Comparison of ENCODE assay signal across 1 cellular context in genomic region chr4:139084425-139085093, GRCh38.
TF ChIP-seq lines count a peak whose summit lies in the region.

No MANE protein-coding gene starts in this region.

TF ChIP-seq in K562, 482 proteins besides CTCF, POLR2A, EP300 and RAD21 (continued from another document and continues in another):
- TF ChIP-seq, protein P1, sequence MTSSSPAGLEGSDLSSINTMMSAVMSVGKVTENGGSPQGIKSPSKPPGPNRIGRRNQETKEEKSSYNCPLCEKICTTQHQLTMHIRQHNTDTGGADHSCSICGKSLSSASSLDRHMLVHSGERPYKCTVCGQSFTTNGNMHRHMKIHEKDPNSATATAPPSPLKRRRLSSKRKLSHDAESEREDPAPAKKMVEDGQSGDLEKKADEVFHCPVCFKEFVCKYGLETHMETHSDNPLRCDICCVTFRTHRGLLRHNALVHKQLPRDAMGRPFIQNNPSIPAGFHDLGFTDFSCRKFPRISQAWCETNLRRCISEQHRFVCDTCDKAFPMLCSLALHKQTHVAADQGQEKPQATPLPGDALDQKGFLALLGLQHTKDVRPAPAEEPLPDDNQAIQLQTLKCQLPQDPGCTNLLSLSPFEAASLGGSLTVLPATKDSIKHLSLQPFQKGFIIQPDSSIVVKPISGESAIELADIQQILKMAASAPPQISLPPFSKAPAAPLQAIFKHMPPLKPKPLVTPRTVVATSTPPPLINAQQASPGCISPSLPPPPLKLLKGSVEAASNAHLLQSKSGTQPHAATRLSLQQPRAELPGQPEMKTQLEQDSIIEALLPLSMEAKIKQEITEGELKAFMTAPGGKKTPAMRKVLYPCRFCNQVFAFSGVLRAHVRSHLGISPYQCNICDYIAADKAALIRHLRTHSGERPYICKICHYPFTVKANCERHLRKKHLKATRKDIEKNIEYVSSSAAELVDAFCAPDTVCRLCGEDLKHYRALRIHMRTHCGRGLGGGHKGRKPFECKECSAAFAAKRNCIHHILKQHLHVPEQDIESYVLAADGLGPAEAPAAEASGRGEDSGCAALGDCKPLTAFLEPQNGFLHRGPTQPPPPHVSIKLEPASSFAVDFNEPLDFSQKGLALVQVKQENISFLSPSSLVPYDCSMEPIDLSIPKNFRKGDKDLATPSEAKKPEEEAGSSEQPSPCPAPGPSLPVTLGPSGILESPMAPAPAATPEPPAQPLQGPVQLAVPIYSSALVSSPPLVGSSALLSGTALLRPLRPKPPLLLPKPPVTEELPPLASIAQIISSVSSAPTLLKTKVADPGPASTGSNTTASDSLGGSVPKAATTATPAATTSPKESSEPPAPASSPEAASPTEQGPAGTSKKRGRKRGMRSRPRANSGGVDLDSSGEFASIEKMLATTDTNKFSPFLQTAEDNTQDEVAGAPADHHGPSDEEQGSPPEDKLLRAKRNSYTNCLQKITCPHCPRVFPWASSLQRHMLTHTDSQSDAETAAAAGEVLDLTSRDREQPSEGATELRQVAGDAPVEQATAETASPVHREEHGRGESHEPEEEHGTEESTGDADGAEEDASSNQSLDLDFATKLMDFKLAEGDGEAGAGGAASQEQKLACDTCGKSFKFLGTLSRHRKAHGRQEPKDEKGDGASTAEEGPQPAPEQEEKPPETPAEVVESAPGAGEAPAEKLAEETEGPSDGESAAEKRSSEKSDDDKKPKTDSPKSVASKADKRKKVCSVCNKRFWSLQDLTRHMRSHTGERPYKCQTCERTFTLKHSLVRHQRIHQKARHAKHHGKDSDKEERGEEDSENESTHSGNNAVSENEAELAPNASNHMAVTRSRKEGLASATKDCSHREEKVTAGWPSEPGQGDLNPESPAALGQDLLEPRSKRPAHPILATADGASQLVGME (CRISPR knock-in tag; IDR thresholded peaks at IDR 0.05), result no peak
- TF ChIP-seq ELF1 (tag; IDR thresholded peaks at IDR 0.05) (peak; percentile 81), BRCA1 (IDR thresholded peaks at IDR 0.05) (no peak), BRCA1 (CRISPR knock-in tag; IDR thresholded peaks at IDR 0.05) (no peak), SRSF3 (IDR thresholded peaks at IDR 0.05; ENCODE audit: insufficient read depth, low read length) (no peak), ZNF280A (IDR thresholded peaks at IDR 0.05; ENCODE audit: low read depth, partially characterized antibody) (no peak), PTTG1 (tag; IDR thresholded peaks at IDR 0.05; ENCODE audit: low read depth) (no peak), PHF8 (IDR thresholded peaks at IDR 0.05; ENCODE audit: borderline replicate concordance, low read length) (peak; percentile 16; the same call in 1 of the 2 replicates), ZNF146 (CRISPR knock-in tag; IDR thresholded peaks at IDR 0.05; ENCODE audit: unreplicated experiment) (no peak), LEF1 (IDR thresholded peaks at IDR 0.05) (no peak), SNIP1 (IDR thresholded peaks at IDR 0.05; ENCODE audit: low read depth) (no peak), NFIX (CRISPR knock-in tag; IDR thresholded peaks at IDR 0.05; ENCODE audit: low read depth) (no peak), CGGBP1 (CRISPR knock-in tag; IDR thresholded peaks at IDR 0.05) (no peak), HEY1 (CRISPR knock-in tag; IDR thresholded peaks at IDR 0.05; ENCODE audit: borderline replicate concordance) (no peak), NFYB (IDR thresholded peaks at IDR 0.05; ENCODE audit: extremely low read depth, insufficient read length) (no peak), FOXO4 (CRISPR knock-in tag; IDR thresholded peaks at IDR 0.05) (no peak), NEUROD1 (IDR thresholded peaks at IDR 0.05; ENCODE audit: borderline replicate concordance, low read depth, low read length, partially characterized antibody) (peak; percentile 6), SOX6 (IDR thresholded peaks at IDR 0.05) (no peak), MEF2D (tag; conservative IDR thresholded peaks at IDR 0.05; ENCODE audit: low read depth) (no peak), TCFL5 (CRISPR knock-in tag; conservative IDR thresholded peaks at IDR 0.05) (no peak), ZNF232 (CRISPR knock-in tag; IDR thresholded peaks at IDR 0.05) (no peak), GTF2A2 (tag; IDR thresholded peaks at IDR 0.05) (no peak), ZBTB5 (IDR thresholded peaks at IDR 0.05) (no peak), CBX8 (IDR thresholded peaks at IDR 0.05; ENCODE audit: borderline replicate concordance, extremely low read depth, low read depth, low read length, poor library complexity, severe bottlenecking) (no peak), ZNF780A (CRISPR knock-in tag; IDR thresholded peaks at IDR 0.05) (no peak), NFRKB (IDR thresholded peaks at IDR 0.05; ENCODE audit: low read depth) (no peak), STAG1 (CRISPR knock-in tag; IDR thresholded peaks at IDR 0.05; ENCODE audit: borderline replicate concordance) (no peak), GABPB1 (CRISPR knock-in tag; IDR thresholded peaks at IDR 0.05) (peak; percentile 6; the same call in 1 of the 2 replicates), MXI1 (IDR thresholded peaks at IDR 0.05; ENCODE audit: low read depth, low read length) (no peak), HDGF (IDR thresholded peaks at IDR 0.05) (no peak), ZNF121 (CRISPR knock-in tag; conservative IDR thresholded peaks at IDR 0.05) (no peak), ATF4 (CRISPR knock-in tag; IDR thresholded peaks at IDR 0.05) (no peak), NR2C2 (CRISPR knock-in tag; IDR thresholded peaks at IDR 0.05) (no peak), NR2C2 (tag; IDR thresholded peaks at IDR 0.05) (no peak)
- TF ChIP-seq, protein P2, sequence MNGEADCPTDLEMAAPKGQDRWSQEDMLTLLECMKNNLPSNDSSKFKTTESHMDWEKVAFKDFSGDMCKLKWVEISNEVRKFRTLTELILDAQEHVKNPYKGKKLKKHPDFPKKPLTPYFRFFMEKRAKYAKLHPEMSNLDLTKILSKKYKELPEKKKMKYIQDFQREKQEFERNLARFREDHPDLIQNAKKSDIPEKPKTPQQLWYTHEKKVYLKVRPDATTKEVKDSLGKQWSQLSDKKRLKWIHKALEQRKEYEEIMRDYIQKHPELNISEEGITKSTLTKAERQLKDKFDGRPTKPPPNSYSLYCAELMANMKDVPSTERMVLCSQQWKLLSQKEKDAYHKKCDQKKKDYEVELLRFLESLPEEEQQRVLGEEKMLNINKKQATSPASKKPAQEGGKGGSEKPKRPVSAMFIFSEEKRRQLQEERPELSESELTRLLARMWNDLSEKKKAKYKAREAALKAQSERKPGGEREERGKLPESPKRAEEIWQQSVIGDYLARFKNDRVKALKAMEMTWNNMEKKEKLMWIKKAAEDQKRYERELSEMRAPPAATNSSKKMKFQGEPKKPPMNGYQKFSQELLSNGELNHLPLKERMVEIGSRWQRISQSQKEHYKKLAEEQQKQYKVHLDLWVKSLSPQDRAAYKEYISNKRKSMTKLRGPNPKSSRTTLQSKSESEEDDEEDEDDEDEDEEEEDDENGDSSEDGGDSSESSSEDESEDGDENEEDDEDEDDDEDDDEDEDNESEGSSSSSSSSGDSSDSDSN (IDR thresholded peaks at IDR 0.05; ENCODE audit: borderline replicate concordance in 1 of 2, low read depth in 2 of 2, low read length in 2 of 2), result peak; percentile 90 to 94; a peak in 3 of 4 replicates
- TF ChIP-seq, protein P3, sequence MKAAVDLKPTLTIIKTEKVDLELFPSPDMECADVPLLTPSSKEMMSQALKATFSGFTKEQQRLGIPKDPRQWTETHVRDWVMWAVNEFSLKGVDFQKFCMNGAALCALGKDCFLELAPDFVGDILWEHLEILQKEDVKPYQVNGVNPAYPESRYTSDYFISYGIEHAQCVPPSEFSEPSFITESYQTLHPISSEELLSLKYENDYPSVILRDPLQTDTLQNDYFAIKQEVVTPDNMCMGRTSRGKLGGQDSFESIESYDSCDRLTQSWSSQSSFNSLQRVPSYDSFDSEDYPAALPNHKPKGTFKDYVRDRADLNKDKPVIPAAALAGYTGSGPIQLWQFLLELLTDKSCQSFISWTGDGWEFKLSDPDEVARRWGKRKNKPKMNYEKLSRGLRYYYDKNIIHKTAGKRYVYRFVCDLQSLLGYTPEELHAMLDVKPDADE (conservative IDR thresholded peaks at IDR 0.05; ENCODE audit: control insufficient read depth, low read depth, low read length), result 0 out of 2 replicates have a peak, but pooled peaks have one; percentile 10
- TF ChIP-seq, protein P4, sequence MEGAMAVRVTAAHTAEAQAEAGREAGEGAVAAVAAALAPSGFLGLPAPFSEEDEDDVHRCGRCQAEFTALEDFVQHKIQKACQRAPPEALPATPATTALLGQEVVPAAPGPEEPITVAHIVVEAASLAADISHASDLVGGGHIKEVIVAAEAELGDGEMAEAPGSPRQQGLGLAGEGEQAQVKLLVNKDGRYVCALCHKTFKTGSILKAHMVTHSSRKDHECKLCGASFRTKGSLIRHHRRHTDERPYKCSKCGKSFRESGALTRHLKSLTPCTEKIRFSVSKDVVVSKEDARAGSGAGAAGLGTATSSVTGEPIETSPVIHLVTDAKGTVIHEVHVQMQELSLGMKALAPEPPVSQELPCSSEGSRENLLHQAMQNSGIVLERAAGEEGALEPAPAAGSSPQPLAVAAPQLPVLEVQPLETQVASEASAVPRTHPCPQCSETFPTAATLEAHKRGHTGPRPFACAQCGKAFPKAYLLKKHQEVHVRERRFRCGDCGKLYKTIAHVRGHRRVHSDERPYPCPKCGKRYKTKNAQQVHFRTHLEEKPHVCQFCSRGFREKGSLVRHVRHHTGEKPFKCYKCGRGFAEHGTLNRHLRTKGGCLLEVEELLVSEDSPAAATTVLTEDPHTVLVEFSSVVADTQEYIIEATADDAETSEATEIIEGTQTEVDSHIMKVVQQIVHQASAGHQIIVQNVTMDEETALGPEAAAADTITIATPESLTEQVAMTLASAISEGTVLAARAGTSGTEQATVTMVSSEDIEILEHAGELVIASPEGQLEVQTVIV (CRISPR knock-in tag; IDR thresholded peaks at IDR 0.05; ENCODE audit: borderline replicate concordance), result no peak
- TF ChIP-seq, protein P5, sequence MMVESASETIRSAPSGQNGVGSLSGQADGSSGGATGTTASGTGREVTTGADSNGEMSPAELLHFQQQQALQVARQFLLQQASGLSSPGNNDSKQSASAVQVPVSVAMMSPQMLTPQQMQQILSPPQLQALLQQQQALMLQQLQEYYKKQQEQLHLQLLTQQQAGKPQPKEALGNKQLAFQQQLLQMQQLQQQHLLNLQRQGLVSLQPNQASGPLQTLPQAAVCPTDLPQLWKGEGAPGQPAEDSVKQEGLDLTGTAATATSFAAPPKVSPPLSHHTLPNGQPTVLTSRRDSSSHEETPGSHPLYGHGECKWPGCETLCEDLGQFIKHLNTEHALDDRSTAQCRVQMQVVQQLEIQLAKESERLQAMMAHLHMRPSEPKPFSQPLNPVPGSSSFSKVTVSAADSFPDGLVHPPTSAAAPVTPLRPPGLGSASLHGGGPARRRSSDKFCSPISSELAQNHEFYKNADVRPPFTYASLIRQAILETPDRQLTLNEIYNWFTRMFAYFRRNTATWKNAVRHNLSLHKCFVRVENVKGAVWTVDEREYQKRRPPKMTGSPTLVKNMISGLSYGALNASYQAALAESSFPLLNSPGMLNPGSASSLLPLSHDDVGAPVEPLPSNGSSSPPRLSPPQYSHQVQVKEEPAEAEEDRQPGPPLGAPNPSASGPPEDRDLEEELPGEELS (CRISPR knock-in tag; IDR thresholded peaks at IDR 0.05; ENCODE audit: borderline replicate concordance), result no peak
